In the genomic region with DNA sequence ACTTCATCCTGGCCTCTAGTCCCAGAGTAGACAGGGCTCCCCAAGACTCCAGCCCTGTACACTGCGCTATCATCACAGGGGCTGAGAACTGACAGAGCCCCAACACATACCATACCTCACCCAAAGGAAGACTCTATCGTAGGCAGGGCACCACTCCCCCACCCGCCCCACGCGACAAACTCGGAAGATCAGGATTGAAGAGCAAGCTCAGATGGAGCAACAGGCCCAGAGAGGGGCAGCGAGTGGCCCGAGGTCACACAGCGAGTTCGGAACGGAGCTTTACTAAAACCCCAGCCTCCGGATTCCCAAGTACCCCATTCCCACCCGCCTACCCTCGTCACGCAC, we compare ENCODE assay signal across 8 cellular contexts. TPM values are rescaled to one million over a fixed set of nuclear protein-coding genes. Genes with fewer than 3 reads are reported as not detected.
A peak's percentile ranks its signal among the peaks of the same experiment; 100 is the strongest.
DNase-seq lines count a peak whose midpoint lies in the region; ATAC-seq and TF ChIP-seq lines count a peak whose summit lies in the region.

No MANE protein-coding gene starts in this region.

- TF ChIP-seq POLR2A in NB4 (IDR thresholded peaks at IDR 0.05; ENCODE audit: extremely low read depth, insufficient read length) (no peak), vagina (IDR thresholded peaks at IDR 0.05) (no peak)

- H3K4me1 Mint-ChIP-seq in central memory CD8-positive, alpha-beta T cell: peaks cover 32% of the 10 kb centered on the region
- H3K4me1 Mint-ChIP-seq in mesothelial cell of epicardium: peaks cover 20% of the 10 kb centered on the region

- H3K4me3 ChIP-seq in NB4 (ENCODE audit: low read depth, low read length) (peak overlapping the region; percentile 91), vagina (peak overlapping the region; percentile 77 to 89)

- H3K9me3 ChIP-seq in vagina: no peaks in the 10 kb centered on the region

- no peak for DNase-seq in NB4 (ENCODE audit: low read depth)
- no peak for DNase-seq in central memory CD8-positive, alpha-beta T cell (ENCODE audit: low spot score in 2 of 2)
- DNase-seq in mesothelial cell of epicardium (ENCODE audit: low spot score in 2 of 2, unreplicated experiment in 2 of 2): no peak
- DNase-seq in vagina (ENCODE audit: extremely low spot score in 2 of 2): no peak
- no peak for DNase-seq in ureter (ENCODE audit: low spot score)
- no peak for DNase-seq in GM13976 (ENCODE audit: low spot score)

- peaks cover 24% of the 10 kb centered on the region for H3K4me1 ChIP-seq in vagina

- H3K27me3 Mint-ChIP-seq in central memory CD8-positive, alpha-beta T cell: no peaks in the 10 kb centered on the region
- H3K27me3 Mint-ChIP-seq in mesothelial cell of epicardium (ENCODE audit: low read depth): no peaks in the 10 kb centered on the region

- H3K36me3 ChIP-seq in vagina: no peaks in the 10 kb centered on the region

- H3K36me3 Mint-ChIP-seq in central memory CD8-positive, alpha-beta T cell (ENCODE audit: insufficient read depth): peaks cover 8% of the 10 kb centered on the region
- H3K36me3 Mint-ChIP-seq in mesothelial cell of epicardium: peaks cover 10% of the 10 kb centered on the region

- in situ Hi-C loops in GM13976 (cut with MboI; ENCODE audit: low sequenced_read_pairs, unreplicated experiment): no loop called here

- ATAC-seq in GM19324 (IDR thresholded peaks at IDR 0.05; ENCODE audit: low FRiP score, unreplicated experiment) (peak; percentile 10), HG03342 (IDR thresholded peaks at IDR 0.05; ENCODE audit: unreplicated experiment) (no peak)
- ATAC-seq in central memory CD8-positive, alpha-beta T cell (replicated peaks; ENCODE audit: extremely low read depth, poor library complexity, severe bottlenecking): peak; percentile 25

- no peaks in the 10 kb centered on the region for H3K9me3 Mint-ChIP-seq in central memory CD8-positive, alpha-beta T cell
- no peaks in the 10 kb centered on the region for H3K9me3 Mint-ChIP-seq in mesothelial cell of epicardium

- peak overlapping the region; percentile 80 for H3K27ac Mint-ChIP-seq in central memory CD8-positive, alpha-beta T cell (ENCODE audit: low read depth)
- peak overlapping the region; percentile 54 for H3K27ac Mint-ChIP-seq in mesothelial cell of epicardium

- H3K27ac ChIP-seq in vagina: peak overlapping the region; percentile 57

- H3K4me3 Mint-ChIP-seq in central memory CD8-positive, alpha-beta T cell: peak overlapping the region; percentile 93
- H3K4me3 Mint-ChIP-seq in mesothelial cell of epicardium: peak overlapping the region; percentile 78

- H3K27me3 ChIP-seq in vagina: no peaks in the 10 kb centered on the region

- TF ChIP-seq CTCF in NB4 (IDR thresholded peaks at IDR 0.05; ENCODE audit: low read depth, low read length) (no peak), mesothelial cell of epicardium (IDR thresholded peaks at IDR 0.05; ENCODE audit: unreplicated experiment) (no peak), vagina (IDR thresholded peaks at IDR 0.05) (no peak), GM13976 (IDR thresholded peaks at IDR 0.05; ENCODE audit: borderline replicate concordance, control extremely low read depth, extremely low read depth, insufficient read depth, missing control alignments) (no peak)

- intact Hi-C loops in vagina (cut with DNase I): no loop called here

RNA-seq across cellular contexts. Expression of a gene that starts 15.7 kb away (rescaled TPM):
- total RNA-seq in mesothelial cell of epicardium (20.7 to 21.5 TPM (median 20.9 TPM) in 3 replicates), vagina (31.2 TPM), ureter (38.1 TPM)

RNA-seq across cellular contexts. Expression of a gene that starts 58.7 kb away (rescaled TPM):
- total RNA-seq in mesothelial cell of epicardium: 69.8 to 82.2 TPM (median 80.7 TPM) in 3 replicates
- total RNA-seq in vagina: 50.3 TPM
- total RNA-seq in ureter: 44.0 TPM
